18 cellular contexts compared by ENCODE assay signal in the genomic region with DNA sequence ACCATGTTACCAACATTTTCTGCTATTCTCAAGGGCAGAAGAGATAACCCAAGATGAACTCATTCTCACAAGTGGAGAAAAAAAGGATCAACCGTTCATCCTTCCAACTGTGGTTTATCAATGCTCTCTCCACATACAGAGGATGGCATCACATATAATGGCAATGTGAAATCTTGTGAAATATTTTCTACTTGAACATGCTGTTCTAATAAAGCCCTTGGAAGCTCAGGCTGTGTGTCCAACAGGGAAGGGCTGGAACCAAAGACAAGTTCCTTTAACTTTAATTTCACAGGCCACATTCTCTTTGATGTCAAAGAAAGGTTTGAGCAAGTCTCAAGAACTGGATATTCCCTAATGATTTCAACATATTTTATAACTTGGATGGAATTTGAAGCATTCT.
A peak's percentile ranks its signal among the peaks of the same experiment; 100 is the strongest.
DNase-seq lines count a peak whose midpoint lies in the region; ATAC-seq and TF ChIP-seq lines count a peak whose summit lies in the region.
"Had no signal": no experiment of that assay in that cellular context is flagged by ENCODE, and none has a peak within 500 bp of the region (broad histone marks: within the 10 kb centered on the region; RNA-seq: fewer than 3 reads in every experiment).

No MANE protein-coding gene starts in this region.

- H2AFZ ChIP-seq in osteoblast (ENCODE audit: low read length), result no peak overlapping the region

- TF ChIP-seq POLR2A in gastrocnemius medialis (IDR thresholded peaks at IDR 0.05), result no peak

- in situ Hi-C loops in gastrocnemius medialis (cut with MboI; ENCODE audit: low sequenced_read_pairs in 4 of 4), result no loop called here

- TF ChIP-seq CTCF in AG10803 (conservative IDR thresholded peaks at IDR 0.05; ENCODE audit: low read length) (no peak), fibroblast of mammary gland (conservative IDR thresholded peaks at IDR 0.05; ENCODE audit: control insufficient read depth, insufficient read depth, low read depth, low read length) (no peak), gastrocnemius medialis (IDR thresholded peaks at IDR 0.05 in 4 of 5, conservative IDR thresholded peaks at IDR 0.05 in 1 of 5) (no peak), osteoblast (IDR thresholded peaks at IDR 0.05; ENCODE audit: extremely low read depth, low read depth, low read length) (no peak)

- H3K9ac ChIP-seq in adipocyte (ENCODE audit: low read length), result peak overlapping the region; percentile 58

- ATAC-seq in gastrocnemius medialis (peak; percentile 49 to 58), HG02840 (IDR thresholded peaks at IDR 0.05; ENCODE audit: low FRiP score, unreplicated experiment) (no peak)
- ATAC-seq: K562 had no signal

- H3K27me3 ChIP-seq in adipocyte (replicated peaks; ENCODE audit: control insufficient read depth, insufficient read depth, low read length) (no peaks in the 10 kb centered on the region), gastrocnemius medialis (no peaks in the 10 kb centered on the region), osteoblast (ENCODE audit: insufficient read depth, low read length) (no peaks in the 10 kb centered on the region)
- H3K27me3 ChIP-seq: BE2C had no signal

- no peak overlapping the region for H3K4me3 ChIP-seq in AG10803 (ENCODE audit: low read length)
- H3K4me3 ChIP-seq in adipocyte (ENCODE audit: low read length), result peak overlapping the region; percentile 5
- no peak overlapping the region for H3K4me3 ChIP-seq in fibroblast of mammary gland (ENCODE audit: control insufficient read depth, low read depth, low read length)
- H3K4me3 ChIP-seq in gastrocnemius medialis, result no peak overlapping the region
- H3K4me3 ChIP-seq in osteoblast (ENCODE audit: insufficient read depth, low read length), result no peak overlapping the region
- H3K4me3 ChIP-seq: K562 had no signal

- no peak overlapping the region for H3K27ac ChIP-seq in gastrocnemius medialis
- no peak overlapping the region for H3K27ac ChIP-seq in osteoblast (ENCODE audit: low read depth, low read length)
- H3K27ac ChIP-seq: HL-60 had no signal

- peaks cover 25% of the 10 kb centered on the region for H4K20me1 ChIP-seq in osteoblast (ENCODE audit: insufficient read depth, low read length)

- H3K36me3 ChIP-seq in adipocyte (ENCODE audit: control insufficient read depth, insufficient read depth, low read length, severe bottlenecking) (no peaks in the 10 kb centered on the region), gastrocnemius medialis (no peaks in the 10 kb centered on the region), osteoblast (ENCODE audit: insufficient read depth, low read length) (no peaks in the 10 kb centered on the region)
- H3K36me3 ChIP-seq: BE2C had no signal

- peaks cover 61% of the 10 kb centered on the region for H3K4me1 ChIP-seq in adipocyte (ENCODE audit: control insufficient read depth, insufficient read depth, low read length)
- no peaks in the 10 kb centered on the region for H3K4me1 ChIP-seq in gastrocnemius medialis
- peaks cover 35% of the 10 kb centered on the region for H3K4me1 ChIP-seq in osteoblast (ENCODE audit: insufficient read depth, low read length)
- H3K4me1 ChIP-seq: BE2C had no signal

- DNase-seq in AG10803 (ENCODE audit: low read depth), result peak; percentile 56
- DNase-seq in adipocyte (ENCODE audit: low read depth), result peak; percentile 71
- peak; percentile 30 for DNase-seq in fibroblast of mammary gland (ENCODE audit: low read depth)
- no peak for DNase-seq in gastrocnemius medialis
- no peak for DNase-seq in hypothalamus (lab: John Stamatoyannopoulos, UW)
- no peak for DNase-seq in osteoblast (ENCODE audit: insufficient read length, low spot score, missing footprints)
- DNase-seq in head of caudate nucleus, result no peak
- DNase-seq: 8988T; BE2C; C1 segment of cervical spinal cord; CD4-positive, CD25-positive, alpha-beta regulatory T cell; CD8-positive, alpha-beta memory T cell; COR-L47; H9; IMR-90 had no signal

- H3K9me3 ChIP-seq in adipocyte (ENCODE audit: control insufficient read depth, low read length) (no peaks in the 10 kb centered on the region), gastrocnemius medialis (no peaks in the 10 kb centered on the region), osteoblast (ENCODE audit: low read depth, low read length) (no peaks in the 10 kb centered on the region)
- H3K9me3 ChIP-seq: BE2C had no signal

- intact Hi-C loops in gastrocnemius medialis (cut with DNase I; ENCODE audit: low total_unique reads), result no loop called here
- intact Hi-C loops in head of caudate nucleus (cut with DNase I), result no loop called here

- no peaks in the 10 kb centered on the region for H3K79me2 ChIP-seq in osteoblast (ENCODE audit: insufficient read depth, low read length)

- no peak overlapping the region for H3K4me2 ChIP-seq in osteoblast (ENCODE audit: insufficient read depth, low read length)

Comparison
In these comparisons a context has a peak if more than half of its experiments do, and no peak if none do; other contexts are left out.
1. DNase-seq: peak in AG10803 (single experiment), adipocyte (single experiment) and fibroblast of mammary gland (single experiment); none in gastrocnemius medialis (0 of 2), hypothalamus (0 of 51), osteoblast (single experiment) and head of caudate nucleus (0 of 42).